8 cellular contexts compared by ENCODE assay signal in the genomic region with DNA sequence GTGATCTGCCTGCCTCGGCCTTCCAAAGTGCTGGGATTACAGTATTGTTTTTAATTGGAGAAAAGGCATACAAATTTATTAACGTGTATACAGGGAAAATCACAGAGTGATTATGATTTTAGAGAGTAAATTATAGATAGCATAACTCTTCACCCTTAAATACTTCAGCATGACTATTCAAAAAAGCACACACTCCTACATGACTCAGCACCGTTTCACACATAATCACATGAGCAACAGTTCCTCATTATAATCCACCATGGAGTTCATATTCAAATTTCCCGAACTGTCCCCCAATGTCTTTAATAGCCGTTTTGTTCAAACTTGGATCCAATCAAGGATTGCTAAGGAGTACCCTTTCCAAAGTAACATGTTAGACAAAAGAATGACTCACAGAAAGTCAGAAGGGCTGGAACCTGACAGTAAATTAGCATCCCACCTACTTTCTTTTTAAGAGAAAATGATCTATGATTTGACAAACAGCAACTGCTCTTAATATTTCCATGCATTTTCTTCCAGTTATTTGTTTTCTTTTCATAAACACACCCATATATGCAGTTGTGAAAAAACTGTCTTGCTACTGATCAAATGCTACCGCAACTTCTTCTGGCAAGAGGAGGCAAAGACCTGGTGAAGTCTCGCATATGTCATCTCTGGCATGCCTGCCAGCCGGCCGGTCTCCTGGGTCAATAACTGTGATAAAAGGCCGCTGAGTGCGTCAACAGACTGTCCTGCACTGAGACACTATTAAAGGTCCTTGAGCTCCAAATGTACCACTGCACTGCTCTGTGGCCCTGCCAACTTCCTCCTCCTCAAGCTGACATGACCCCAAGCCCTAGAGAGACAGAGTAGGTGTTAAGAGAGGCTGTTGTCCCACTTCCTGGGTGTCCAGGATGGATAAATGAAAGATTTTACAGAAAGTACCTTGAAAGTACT. TPM values are rescaled to one million over a fixed set of nuclear protein-coding genes. Genes with fewer than 3 reads are reported as not detected.
A peak's percentile ranks its signal among the peaks of the same experiment; 100 is the strongest.
DNase-seq lines count a peak whose midpoint lies in the region; ATAC-seq and TF ChIP-seq lines count a peak whose summit lies in the region.

No MANE protein-coding gene starts in this region.

- no peaks in the 10 kb centered on the region for H3K27me3 Mint-ChIP-seq in activated naive CD8-positive, alpha-beta T cell treated with anti-CD3 and anti-CD28 coated beads, Interleukin-2, amount 10 ng/mL, durations not matched to agents 7 days and 5 days

- DNase-seq in DMS53 (lab: John Stamatoyannopoulos, UW) (peak; percentile 86), M059J (ENCODE audit: low read depth) (peak; percentile 84), hepatic stellate cell (ENCODE audit: low spot score) (peak; percentile 29), suprapubic skin (ENCODE audit: low spot score in 2 of 2) (peak in 1 of 2 donors; percentile 75), NCI-H2081 treated with DMSO at 0.1 percent for 48 hours (lab: John Stamatoyannopoulos, UW) (no peak), islet precursor cell (no peak)
- DNase-seq in activated naive CD8-positive, alpha-beta T cell treated with anti-CD3 and anti-CD28 coated beads, Interleukin-2, amount 10 ng/mL, durations not matched to agents 7 days and 5 days: no peak

- peaks cover 47% of the 10 kb centered on the region for H3K4me1 Mint-ChIP-seq in activated naive CD8-positive, alpha-beta T cell treated with anti-CD3 and anti-CD28 coated beads, Interleukin-2, amount 10 ng/mL, durations not matched to agents 7 days and 5 days

- 30% methylated on average over 11 of the region's 11 CpGs for WGBS in suprapubic skin

- H3K27me3 ChIP-seq in suprapubic skin: no peaks in the 10 kb centered on the region

- TF ChIP-seq CTCF in suprapubic skin (IDR thresholded peaks at IDR 0.05): no peak

- peak overlapping the region; percentile 79 for H3K27ac ChIP-seq in suprapubic skin

- peak; percentile 59 for ATAC-seq in activated naive CD8-positive, alpha-beta T cell treated with anti-CD3 and anti-CD28 coated beads, Interleukin-2, amount 10 ng/mL, durations not matched to agents 7 days and 5 days (ENCODE audit: low read depth)
- no peak for ATAC-seq in HG02840 (IDR thresholded peaks at IDR 0.05; ENCODE audit: low FRiP score, unreplicated experiment)

- H3K36me3 Mint-ChIP-seq in activated naive CD8-positive, alpha-beta T cell treated with anti-CD3 and anti-CD28 coated beads, Interleukin-2, amount 10 ng/mL, durations not matched to agents 7 days and 5 days: peaks cover 9% of the 10 kb centered on the region

- H3K4me3 Mint-ChIP-seq in activated naive CD8-positive, alpha-beta T cell treated with anti-CD3 and anti-CD28 coated beads, Interleukin-2, amount 10 ng/mL, durations not matched to agents 7 days and 5 days: no peak overlapping the region

- no peaks in the 10 kb centered on the region for H3K36me3 ChIP-seq in suprapubic skin

- TF ChIP-seq EP300 in suprapubic skin (IDR thresholded peaks at IDR 0.05): no peak

- H3K9me3 Mint-ChIP-seq in activated naive CD8-positive, alpha-beta T cell treated with anti-CD3 and anti-CD28 coated beads, Interleukin-2, amount 10 ng/mL, durations not matched to agents 7 days and 5 days: no peaks in the 10 kb centered on the region

- H3K4me3 ChIP-seq in suprapubic skin: no peak overlapping the region

- peaks cover 80% of the 10 kb centered on the region for H3K4me1 ChIP-seq in suprapubic skin

- peak overlapping the region; percentile 26 for H3K27ac Mint-ChIP-seq in activated naive CD8-positive, alpha-beta T cell treated with anti-CD3 and anti-CD28 coated beads, Interleukin-2, amount 10 ng/mL, durations not matched to agents 7 days and 5 days

- H3K9me3 ChIP-seq in suprapubic skin: no peaks in the 10 kb centered on the region

- no peak for TF ChIP-seq POLR2A in suprapubic skin (IDR thresholded peaks at IDR 0.05)

- POLR2A ChIA-PET in activated naive CD8-positive, alpha-beta T cell treated with anti-CD3 and anti-CD28 coated beads, Interleukin-2, amount 10 ng/mL, durations not matched to agents 7 days and 5 days (lab: Charles Lee): interaction anchor here (2.5 kb wide), 1 partner anchor 24 kb away, joined by 14 read pairs; no protein-coding TSS in a partner anchor

RNA-seq across cellular contexts. Expression of gene RAPGEF1, which starts 31.9 kb away (rescaled TPM):
- total RNA-seq in M059J (2014; rRNA removed; shearing (Covaris generic)): 14.5 and 30.8 TPM in 2 replicates
- 100 to 1,000 TPM; 129 to 131 TPM for total RNA-seq in activated naive CD8-positive, alpha-beta T cell treated with anti-CD3 and anti-CD28 coated beads, Interleukin-2, amount 10 ng/mL, durations not matched to agents 7 days and 5 days
- total RNA-seq in suprapubic skin: 10 to 100 TPM; 43.0 to 58.3 (median 51.7) TPM

Comparison
In these comparisons a context has a peak if more than half of its experiments do, and no peak if none do; other contexts are left out.
1. DNase-seq: peak in DMS53 (single experiment), M059J (single experiment) and hepatic stellate cell (single experiment); none in activated naive CD8-positive, alpha-beta T cell treated with anti-CD3 and anti-CD28 coated beads, Interleukin-2, amount 10 ng/mL, durations not matched to agents 7 days and 5 days (single experiment), NCI-H2081 treated with DMSO at 0.1 percent for 48 hours (single experiment) and islet precursor cell (single experiment).